1 cellular context compared by ENCODE assay signal in the genomic region with DNA sequence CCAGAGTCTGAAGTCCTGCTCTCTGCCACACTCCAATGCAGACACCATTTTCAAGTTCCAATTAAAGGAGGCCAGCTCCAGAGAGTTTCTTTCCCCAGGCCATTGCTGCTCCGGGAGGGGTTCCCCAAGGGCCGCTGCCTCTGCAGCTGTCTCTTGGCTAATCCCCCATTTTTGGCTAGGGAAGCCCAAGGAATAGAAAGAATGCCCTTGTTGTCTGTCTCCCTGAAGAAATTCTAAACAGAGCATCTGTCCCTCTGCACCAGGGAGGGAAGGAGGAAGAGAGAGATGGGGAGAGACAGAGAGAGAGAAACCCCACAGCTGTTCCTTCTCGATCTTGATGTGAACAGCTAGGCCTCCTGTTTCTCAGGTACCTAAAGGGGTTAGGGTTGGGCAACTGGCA.
TF ChIP-seq lines count a peak whose summit lies in the region.

No MANE protein-coding gene starts in this region.

TF ChIP-seq in SK-N-SH treated with all-trans-retinoic acid at 6 μM for 48 hours, 23 proteins besides CTCF, POLR2A, EP300 and RAD21 (continued from another document):
- TF ChIP-seq ZC3H10 (CRISPR knock-in tag; IDR thresholded peaks at IDR 0.05) (no peak), ZNF565 (CRISPR knock-in tag; conservative IDR thresholded peaks at IDR 0.05; ENCODE audit: low read depth) (no peak)
- TF ChIP-seq, protein P1, sequence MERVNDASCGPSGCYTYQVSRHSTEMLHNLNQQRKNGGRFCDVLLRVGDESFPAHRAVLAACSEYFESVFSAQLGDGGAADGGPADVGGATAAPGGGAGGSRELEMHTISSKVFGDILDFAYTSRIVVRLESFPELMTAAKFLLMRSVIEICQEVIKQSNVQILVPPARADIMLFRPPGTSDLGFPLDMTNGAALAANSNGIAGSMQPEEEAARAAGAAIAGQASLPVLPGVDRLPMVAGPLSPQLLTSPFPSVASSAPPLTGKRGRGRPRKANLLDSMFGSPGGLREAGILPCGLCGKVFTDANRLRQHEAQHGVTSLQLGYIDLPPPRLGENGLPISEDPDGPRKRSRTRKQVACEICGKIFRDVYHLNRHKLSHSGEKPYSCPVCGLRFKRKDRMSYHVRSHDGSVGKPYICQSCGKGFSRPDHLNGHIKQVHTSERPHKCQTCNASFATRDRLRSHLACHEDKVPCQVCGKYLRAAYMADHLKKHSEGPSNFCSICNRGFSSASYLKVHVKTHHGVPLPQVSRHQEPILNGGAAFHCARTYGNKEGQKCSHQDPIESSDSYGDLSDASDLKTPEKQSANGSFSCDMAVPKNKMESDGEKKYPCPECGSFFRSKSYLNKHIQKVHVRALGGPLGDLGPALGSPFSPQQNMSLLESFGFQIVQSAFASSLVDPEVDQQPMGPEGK (CRISPR knock-in tag; IDR thresholded peaks at IDR 0.05; ENCODE audit: borderline replicate concordance) = no peak
- TF ChIP-seq, protein P2, sequence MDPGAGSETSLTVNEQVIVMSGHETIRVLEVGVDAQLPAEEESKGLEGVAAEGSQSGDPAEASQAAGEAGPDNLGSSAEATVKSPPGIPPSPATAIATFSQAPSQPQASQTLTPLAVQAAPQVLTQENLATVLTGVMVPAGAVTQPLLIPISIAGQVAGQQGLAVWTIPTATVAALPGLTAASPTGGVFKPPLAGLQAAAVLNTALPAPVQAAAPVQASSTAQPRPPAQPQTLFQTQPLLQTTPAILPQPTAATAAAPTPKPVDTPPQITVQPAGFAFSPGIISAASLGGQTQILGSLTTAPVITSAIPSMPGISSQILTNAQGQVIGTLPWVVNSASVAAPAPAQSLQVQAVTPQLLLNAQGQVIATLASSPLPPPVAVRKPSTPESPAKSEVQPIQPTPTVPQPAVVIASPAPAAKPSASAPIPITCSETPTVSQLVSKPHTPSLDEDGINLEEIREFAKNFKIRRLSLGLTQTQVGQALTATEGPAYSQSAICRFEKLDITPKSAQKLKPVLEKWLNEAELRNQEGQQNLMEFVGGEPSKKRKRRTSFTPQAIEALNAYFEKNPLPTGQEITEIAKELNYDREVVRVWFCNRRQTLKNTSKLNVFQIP (CRISPR knock-in tag; IDR thresholded peaks at IDR 0.05; ENCODE audit: borderline replicate concordance, low read depth) = no peak
